33 cellular contexts compared by ENCODE assay signal in the genomic region with DNA sequence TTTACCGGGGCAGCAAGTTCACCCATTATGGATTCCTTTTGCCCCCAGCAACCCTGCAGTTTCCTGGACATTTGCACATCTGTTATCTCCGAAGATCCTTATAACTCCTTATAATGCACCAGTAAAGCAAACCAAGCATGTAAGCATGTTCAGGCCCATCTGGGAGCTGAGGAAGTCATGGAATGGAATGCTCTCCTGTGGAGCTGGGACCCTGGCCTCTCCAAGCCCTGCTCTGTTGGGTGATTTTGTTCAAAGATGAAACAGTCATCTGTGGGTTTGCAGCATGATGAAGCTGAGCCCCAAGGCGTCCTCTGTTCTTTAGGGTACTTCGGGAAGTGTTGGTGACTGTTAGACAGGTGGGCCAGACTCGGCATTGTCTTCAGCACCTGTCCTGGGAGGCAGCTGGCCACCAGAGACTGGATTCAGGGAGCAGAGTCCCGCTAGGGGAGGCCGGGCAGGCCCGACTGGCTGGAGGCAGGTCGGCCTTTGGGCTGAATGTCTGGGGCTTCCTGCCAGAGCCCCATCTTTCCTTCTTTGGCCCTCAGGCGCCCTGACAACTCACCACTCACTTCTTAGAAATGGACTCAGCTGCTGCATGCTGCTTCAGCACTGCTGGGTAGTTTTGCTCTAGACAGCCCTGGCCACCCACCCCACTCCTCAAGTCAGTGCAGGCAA.
"Had no signal": no experiment of that assay in that cellular context is flagged by ENCODE, and none has a peak within 500 bp of the region (broad histone marks: within the 10 kb centered on the region; RNA-seq: fewer than 3 reads in every experiment).

No MANE protein-coding gene starts in this region.

- H3K27me3 ChIP-seq: adrenal gland, dorsolateral prefrontal cortex, heart right ventricle, left lung, ovary, sigmoid colon, stomach, thyroid gland, upper lobe of left lung, vagina had no signal

- H3K4me3 ChIP-seq: adrenal gland, coronary artery, dorsolateral prefrontal cortex, heart right ventricle, left lung, lower lobe of right lung, ovary, prostate gland, sigmoid colon, stomach, thyroid gland, upper lobe of left lung, vagina had no signal

- H3K27ac ChIP-seq: adrenal gland, coronary artery, dorsolateral prefrontal cortex, heart right ventricle, left lung, lower lobe of right lung, ovary, prostate gland, sigmoid colon, stomach, thyroid gland, upper lobe of left lung, vagina had no signal

- H3K9me3 ChIP-seq: adrenal gland, heart right ventricle, left lung, lower lobe of right lung, ovary, prostate gland, sigmoid colon, stomach, thyroid gland, upper lobe of left lung, vagina had no signal

- ATAC-seq: effector memory CD8-positive, alpha-beta T cell; esophagus mucosa; heart right ventricle; left lung; lower lobe of right lung; natural killer cell; SK-N-SH treated with all-trans-retinoic acid at 6 μM for 48 hours; stimulated activated memory B cell treated with anti-CD40 and anti-IgM and Interleukin-4, amounts not matched to agents 10 μg/mL and 1 μg/mL and 100 μg/mL, for 72 hours had no signal

- H3K4me1 ChIP-seq: prostate gland had no signal

- FAIRE-seq: astrocyte, endothelial cell of umbilical vein, small intestine had no signal

- DNase-seq: activated CD4-positive, alpha-beta T cell treated with anti-CD3 and anti-CD28 coated beads for 1 hour; activated CD4-positive, alpha-beta T cell treated with anti-CD3 and anti-CD28 coated beads, Interleukin-2, amount 50 U/mL, for 4 hours; activated effector memory CD4-positive, alpha-beta T cell treated with anti-CD3 and anti-CD28 coated beads, Interleukin-2, amount 50 U/mL, for 16 hours; activated naive CD4-positive, alpha-beta T cell treated with anti-CD3 and anti-CD28 coated beads for 36 hours; activated naive CD8-positive, alpha-beta T cell treated with anti-CD3 and anti-CD28 coated beads for 36 hours; adrenal gland; cerebellar nuclear complex; dorsolateral prefrontal cortex; effector memory CD8-positive, alpha-beta T cell; foreskin fibroblast; heart right ventricle; lower lobe of right lung; mesendoderm; natural killer cell; ovary; retina; sigmoid colon; small intestine; stimulated activated CD4-positive, alpha-beta T cell treated with anti-CD3 and anti-CD28 coated beads, Interleukin-4, amount 100 ng/mL, for 4 hours; stimulated activated CD8-positive, alpha-beta memory T cell treated with anti-CD3 and anti-CD28 coated beads, Interleukin-4, amount 100 ng/mL, for 48 hours; stomach; T-helper 2 cell; thyroid gland had no signal

- H3K36me3 ChIP-seq: adrenal gland, left lung, lower lobe of right lung, ovary, prostate gland, sigmoid colon, stomach, thyroid gland, upper lobe of left lung, vagina had no signal
